ENCODE assay signal across 31 cellular contexts in genomic region chr12:53166837-53167236, GRCh38. TPM values are rescaled to one million over a fixed set of nuclear protein-coding genes. Genes with fewer than 3 reads are reported as not detected.
"Had no signal": no experiment of that assay in that cellular context is flagged by ENCODE, and none has a peak within 500 bp of the region (broad histone marks: within the 10 kb centered on the region; RNA-seq: fewer than 3 reads in every experiment).

No MANE protein-coding gene starts in this region.

- H3K9me3 ChIP-seq: esophagus squamous epithelium had no signal

- H3K27ac ChIP-seq: brain microvascular endothelial cell, epithelial cell of prostate, esophagus squamous epithelium had no signal

- ATAC-seq: activated CD8-positive, alpha-beta T cell treated with anti-CD3 and anti-CD28 coated beads, Interleukin-2, amount 10 ng/mL, durations not matched to agents 7 days and 5 days; activated T-helper 17 cell treated with anti-CD3 and anti-CD28 coated beads, Interleukin-2, amount 50 U/mL, for 72 hours; effector memory CD8-positive, alpha-beta T cell; T-helper 17 cell had no signal

- H3K4me1 ChIP-seq: esophagus squamous epithelium had no signal

- FAIRE-seq: astrocyte, colon, frontal cortex had no signal

- DNase-seq: activated CD4-positive, alpha-beta memory T cell treated with anti-CD3 and anti-CD28 coated beads for 36 hours; activated CD4-positive, alpha-beta T cell treated with anti-CD3 and anti-CD28 coated beads for 36 hours; activated CD4-positive, alpha-beta T cell treated with anti-CD3 and anti-CD28 coated beads, Interleukin-2, amount 10 ng/mL, durations not matched to agents 24 days and 14 days; activated CD4-positive, CD25-positive, alpha-beta regulatory T cell; activated CD4-positive, CD25-positive, alpha-beta regulatory T cell treated with anti-CD3 and anti-CD28 coated beads, Interleukin-2, amount 50 U/mL, for 72 hours; activated CD8-positive, alpha-beta memory T cell treated with anti-CD3 and anti-CD28 coated beads, Interleukin-2, amount 50 U/mL, for 48 hours; activated CD8-positive, alpha-beta T cell treated with anti-CD3 and anti-CD28 coated beads, Interleukin-2, amount 10 ng/mL, durations not matched to agents 7 days and 5 days; activated effector memory CD4-positive, alpha-beta T cell treated with Interleukin-2 at 50 U/mL for 16 hours; activated gamma-delta T cell treated with Interleukin-2 at 50 U/mL for 16 hours; activated naive CD4-positive, alpha-beta T cell treated with anti-CD3 and anti-CD28 coated beads, Interleukin-2, amount 50 U/mL, for 16 hours; activated naive CD4-positive, alpha-beta T cell treated with Interleukin-2 at 50 U/mL for 16 hours; activated T-cell treated with anti-CD3 and anti-CD28 coated beads for 4 hours; activated T-cell treated with anti-CD3 and anti-CD28 coated beads, Interleukin-2, amount 50 U/mL, for 24 hours; amniotic stem cell; anterior cingulate cortex; brain microvascular endothelial cell; caudate nucleus; cortex of kidney; dermis blood vessel endothelial cell; effector CD4-positive, alpha-beta T cell; effector memory CD8-positive, alpha-beta T cell; esophagus squamous epithelium; T-helper 1 cell; T-helper 17 cell; T1000 had no signal

- H3K4me3 ChIP-seq: esophagus squamous epithelium had no signal

- H3K27me3 ChIP-seq: brain microvascular endothelial cell, esophagus squamous epithelium had no signal

RNA-seq across cellular contexts. Expression of gene ITGB7, which starts 40.2 kb away (rescaled TPM):
- total RNA-seq: fibroblast of villous mesenchyme, frontal cortex had no signal
